In genomic region chr19:44570984-44571684, GRCh38 we compare ENCODE assay signal across 8 cellular contexts. TPM values are rescaled to one million over a fixed set of nuclear protein-coding genes. Genes with fewer than 3 reads are reported as not detected.
A peak's percentile ranks its signal among the peaks of the same experiment; 100 is the strongest.
DNase-seq lines count a peak whose midpoint lies in the region; ATAC-seq, FAIRE-seq and TF ChIP-seq lines count a peak whose summit lies in the region.

No MANE protein-coding gene starts in this region.

- no peak overlapping the region for H3K27ac Mint-ChIP-seq in mesothelial cell of epicardium
- H3K27ac Mint-ChIP-seq in stimulated activated naive CD8-positive, alpha-beta T cell treated with anti-CD3 and anti-CD28 coated beads, Interleukin-15, amount 100 ng/mL, for 72 hours, result no peak overlapping the region

- no peak overlapping the region for H3K4me3 Mint-ChIP-seq in mesothelial cell of epicardium
- no peak overlapping the region for H3K4me3 Mint-ChIP-seq in stimulated activated naive CD8-positive, alpha-beta T cell treated with anti-CD3 and anti-CD28 coated beads, Interleukin-15, amount 100 ng/mL, for 72 hours

- in situ Hi-C loops in GM13976 (cut with MboI; ENCODE audit: low sequenced_read_pairs, unreplicated experiment), result loop anchor here (10.0 kb wide), 1 partner anchor 84 kb away; no protein-coding TSS in a partner anchor

- no peaks in the 10 kb centered on the region for H3K9me3 Mint-ChIP-seq in mesothelial cell of epicardium
- no peaks in the 10 kb centered on the region for H3K9me3 Mint-ChIP-seq in stimulated activated naive CD8-positive, alpha-beta T cell treated with anti-CD3 and anti-CD28 coated beads, Interleukin-15, amount 100 ng/mL, for 72 hours

- peaks cover 9% of the 10 kb centered on the region for H3K27me3 Mint-ChIP-seq in mesothelial cell of epicardium (ENCODE audit: low read depth)
- peaks cover 26% of the 10 kb centered on the region for H3K27me3 Mint-ChIP-seq in stimulated activated naive CD8-positive, alpha-beta T cell treated with anti-CD3 and anti-CD28 coated beads, Interleukin-15, amount 100 ng/mL, for 72 hours

- peak; percentile 48 for TF ChIP-seq CTCF in GM13976 (IDR thresholded peaks at IDR 0.05; ENCODE audit: borderline replicate concordance, control extremely low read depth, extremely low read depth, insufficient read depth, missing control alignments)
- peak; percentile 79 for TF ChIP-seq CTCF in mesothelial cell of epicardium (IDR thresholded peaks at IDR 0.05; ENCODE audit: unreplicated experiment)

- peak; percentile 75 for ATAC-seq in stimulated activated naive CD8-positive, alpha-beta T cell treated with anti-CD3 and anti-CD28 coated beads, Interleukin-15, amount 100 ng/mL, for 72 hours
- no peak for ATAC-seq in HG02981 (IDR thresholded peaks at IDR 0.05; ENCODE audit: unreplicated experiment)

- peak; percentile 65 for FAIRE-seq in endometrium (lab: Jason Lieb, UNC)

- H3K4me1 Mint-ChIP-seq in mesothelial cell of epicardium, result peaks cover 9% of the 10 kb centered on the region
- H3K4me1 Mint-ChIP-seq in stimulated activated naive CD8-positive, alpha-beta T cell treated with anti-CD3 and anti-CD28 coated beads, Interleukin-15, amount 100 ng/mL, for 72 hours, result peaks cover 6% of the 10 kb centered on the region

- peak; percentile 75 for DNase-seq in AG08396 (ENCODE audit: low spot score)
- DNase-seq in GM13976 (ENCODE audit: low spot score), result peak; percentile 70
- DNase-seq in NCI-H2196 treated with DMSO at 0.1 percent for 48 hours (lab: John Stamatoyannopoulos, UW; ENCODE audit: unreplicated experiment), result peak; percentile 65
- peak; percentile 38 to 42 for DNase-seq in activated CD4-positive, alpha-beta T cell treated with anti-CD3 and anti-CD28 coated beads for 4 hours
- DNase-seq in mesothelial cell of epicardium (ENCODE audit: low spot score in 2 of 2, unreplicated experiment in 2 of 2), result peak in 1 of 2 experiments; percentile 68
- DNase-seq in stimulated activated naive CD8-positive, alpha-beta T cell treated with anti-CD3 and anti-CD28 coated beads, Interleukin-15, amount 100 ng/mL, for 72 hours, result peak; percentile 60 to 61

- H3K36me3 Mint-ChIP-seq in mesothelial cell of epicardium, result no peaks in the 10 kb centered on the region

RNA-seq across cellular contexts. Expression of gene CEACAM20, which starts 41.7 kb away (rescaled TPM):
- not detected in 3 replicates for total RNA-seq in mesothelial cell of epicardium

RNA-seq across cellular contexts. Expression of gene IGSF23, which starts 42.2 kb away (rescaled TPM):
- not detected in 3 replicates for total RNA-seq in mesothelial cell of epicardium
